Comparison of ENCODE assay signal across 1 cellular context in genomic region chr5:66144074-66144798, GRCh38.
TF ChIP-seq lines count a peak whose summit lies in the region.

SREK1 (plus strand) TSS chr5:66144300; CDS start chr5:66144377, 77 bp downstream.

TF ChIP-seq in HepG2, 621 proteins besides CTCF, POLR2A, EP300 and RAD21 (continued from another document and continues in another):
- peak; percentile 83 for TF ChIP-seq UBTF (CRISPR knock-in tag; IDR thresholded peaks at IDR 0.05)
- peak; percentile 86; the same call in 1 of the 2 replicates for TF ChIP-seq ZNF780A (CRISPR knock-in tag; IDR thresholded peaks at IDR 0.05)
- peak; percentile 77 for TF ChIP-seq THAP11 (CRISPR knock-in tag; IDR thresholded peaks at IDR 0.05)
- TF ChIP-seq SRSF1 (optimal IDR thresholded peaks at IDR 0.05; ENCODE audit: low read depth, low read length): peak; percentile 93
- TF ChIP-seq, protein P1, sequence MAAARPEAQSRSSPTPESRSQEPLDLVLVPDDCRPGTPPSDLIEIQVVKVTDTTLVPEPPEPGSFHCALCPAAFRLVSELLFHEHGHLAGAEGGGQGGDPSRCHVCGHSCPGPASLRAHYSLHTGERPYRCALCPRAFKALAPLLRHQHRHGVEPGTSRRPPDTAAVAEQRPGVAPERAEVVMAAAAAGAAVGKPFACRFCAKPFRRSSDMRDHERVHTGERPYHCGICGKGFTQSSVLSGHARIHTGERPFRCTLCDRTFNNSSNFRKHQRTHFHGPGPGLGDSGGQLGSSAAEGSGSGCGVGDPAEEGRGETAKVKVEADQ (CRISPR knock-in tag; IDR thresholded peaks at IDR 0.05; ENCODE audit: borderline replicate concordance): peak; percentile 40; the same call in 1 of the 2 replicates
- peak in 1 of 2 experiments; percentile 66; a peak in 2 of 4 replicates for TF ChIP-seq ATF4 (CRISPR knock-in tag; IDR thresholded peaks at IDR 0.05)
- TF ChIP-seq MTA1 (CRISPR knock-in tag; IDR thresholded peaks at IDR 0.05; ENCODE audit: borderline replicate concordance): peak; percentile 50; the same call in 1 of the 2 replicates
- peak; percentile 60; the same call in 1 of the 2 replicates for TF ChIP-seq TMF1 (CRISPR knock-in tag; IDR thresholded peaks at IDR 0.05; ENCODE audit: low read depth)
- peak; percentile 92 for TF ChIP-seq ETV5 (CRISPR knock-in tag; IDR thresholded peaks at IDR 0.05; ENCODE audit: borderline replicate concordance)
- no peak for TF ChIP-seq RXRB (CRISPR knock-in tag; IDR thresholded peaks at IDR 0.05; ENCODE audit: borderline replicate concordance)
- no peak for TF ChIP-seq ZNF530 (CRISPR knock-in tag; IDR thresholded peaks at IDR 0.05; ENCODE audit: low read depth)
- 0 out of 2 replicates have a peak, but pooled peaks have one; percentile 30 for TF ChIP-seq ZNF704 (CRISPR knock-in tag; IDR thresholded peaks at IDR 0.05; ENCODE audit: borderline replicate concordance)
- no peak for TF ChIP-seq ZNF17 (CRISPR knock-in tag; IDR thresholded peaks at IDR 0.05)
- no peak for TF ChIP-seq ZNF207 (IDR thresholded peaks at IDR 0.05; ENCODE audit: borderline replicate concordance)
- TF ChIP-seq, protein P2, sequence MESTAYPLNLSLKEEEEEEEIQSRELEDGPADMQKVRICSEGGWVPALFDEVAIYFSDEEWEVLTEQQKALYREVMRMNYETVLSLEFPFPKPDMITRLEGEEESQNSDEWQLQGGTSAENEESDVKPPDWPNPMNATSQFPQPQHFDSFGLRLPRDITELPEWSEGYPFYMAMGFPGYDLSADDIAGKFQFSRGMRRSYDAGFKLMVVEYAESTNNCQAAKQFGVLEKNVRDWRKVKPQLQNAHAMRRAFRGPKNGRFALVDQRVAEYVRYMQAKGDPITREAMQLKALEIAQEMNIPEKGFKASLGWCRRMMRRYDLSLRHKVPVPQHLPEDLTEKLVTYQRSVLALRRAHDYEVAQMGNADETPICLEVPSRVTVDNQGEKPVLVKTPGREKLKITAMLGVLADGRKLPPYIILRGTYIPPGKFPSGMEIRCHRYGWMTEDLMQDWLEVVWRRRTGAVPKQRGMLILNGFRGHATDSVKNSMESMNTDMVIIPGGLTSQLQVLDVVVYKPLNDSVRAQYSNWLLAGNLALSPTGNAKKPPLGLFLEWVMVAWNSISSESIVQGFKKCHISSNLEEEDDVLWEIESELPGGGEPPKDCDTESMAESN (CRISPR knock-in tag; conservative IDR thresholded peaks at IDR 0.05): peak; percentile 63
- TF ChIP-seq ZBTB40 (IDR thresholded peaks at IDR 0.05): no peak
- peak; percentile 53 for TF ChIP-seq ZBTB40 (CRISPR knock-in tag; IDR thresholded peaks at IDR 0.05)
- TF ChIP-seq EEA1 (CRISPR knock-in tag; IDR thresholded peaks at IDR 0.05; ENCODE audit: borderline replicate concordance): peak; percentile 65; the same call in 1 of the 2 replicates
- TF ChIP-seq ZNF598 (CRISPR knock-in tag; IDR thresholded peaks at IDR 0.05; ENCODE audit: borderline replicate concordance): peak; percentile 56; the same call in 1 of the 2 replicates
- TF ChIP-seq KLF13 (CRISPR knock-in tag; IDR thresholded peaks at IDR 0.05): no peak; the same call in 1 of the 2 replicates
- TF ChIP-seq KDM5A (IDR thresholded peaks at IDR 0.05; ENCODE audit: borderline replicate concordance, low read length): peak; percentile 84
- TF ChIP-seq HDAC1 (CRISPR knock-in tag; IDR thresholded peaks at IDR 0.05): peak; percentile 87
- peak; percentile 72; the same call in 1 of the 2 replicates for TF ChIP-seq ZNF414 (CRISPR knock-in tag; IDR thresholded peaks at IDR 0.05)
- TF ChIP-seq ZNF501 (CRISPR knock-in tag; IDR thresholded peaks at IDR 0.05): peak; percentile 95; the same call in 1 of the 2 replicates
- TF ChIP-seq U2AF2 (IDR thresholded peaks at IDR 0.05; ENCODE audit: low read depth, low read length): peak; percentile 75; the same call in 1 of the 2 replicates
- no peak for TF ChIP-seq FOXK2 (IDR thresholded peaks at IDR 0.05)
- no peak for TF ChIP-seq PCBP2 (optimal IDR thresholded peaks at IDR 0.05; ENCODE audit: low read depth, low read length, poor library complexity, severe bottlenecking)
- peak; percentile 31; the same call in 1 of the 2 replicates for TF ChIP-seq FOXA3 (CRISPR knock-in tag; IDR thresholded peaks at IDR 0.05)
- TF ChIP-seq, protein P3, sequence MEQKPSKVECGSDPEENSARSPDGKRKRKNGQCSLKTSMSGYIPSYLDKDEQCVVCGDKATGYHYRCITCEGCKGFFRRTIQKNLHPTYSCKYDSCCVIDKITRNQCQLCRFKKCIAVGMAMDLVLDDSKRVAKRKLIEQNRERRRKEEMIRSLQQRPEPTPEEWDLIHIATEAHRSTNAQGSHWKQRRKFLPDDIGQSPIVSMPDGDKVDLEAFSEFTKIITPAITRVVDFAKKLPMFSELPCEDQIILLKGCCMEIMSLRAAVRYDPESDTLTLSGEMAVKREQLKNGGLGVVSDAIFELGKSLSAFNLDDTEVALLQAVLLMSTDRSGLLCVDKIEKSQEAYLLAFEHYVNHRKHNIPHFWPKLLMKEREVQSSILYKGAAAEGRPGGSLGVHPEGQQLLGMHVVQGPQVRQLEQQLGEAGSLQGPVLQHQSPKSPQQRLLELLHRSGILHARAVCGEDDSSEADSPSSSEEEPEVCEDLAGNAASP (CRISPR knock-in tag; IDR thresholded peaks at IDR 0.05; ENCODE audit: borderline replicate concordance): no peak
- TF ChIP-seq ZNF331 (CRISPR knock-in tag; IDR thresholded peaks at IDR 0.05): no peak; the same call in 1 of the 2 replicates
- peak; percentile 52; the same call in 1 of the 2 replicates for TF ChIP-seq RFXAP (CRISPR knock-in tag; IDR thresholded peaks at IDR 0.05; ENCODE audit: borderline replicate concordance)
- peak; percentile 48; the same call in 1 of the 2 replicates for TF ChIP-seq ZNF891 (CRISPR knock-in tag; IDR thresholded peaks at IDR 0.05)
- peak; percentile 96 for TF ChIP-seq KMT2B (CRISPR knock-in tag; IDR thresholded peaks at IDR 0.05)
- 0 out of 2 replicates have a peak, but pooled peaks have one; percentile 1 for TF ChIP-seq ZNF652 (CRISPR knock-in tag; IDR thresholded peaks at IDR 0.05; ENCODE audit: borderline replicate concordance, low read depth)
- TF ChIP-seq SAP130 (CRISPR knock-in tag; IDR thresholded peaks at IDR 0.05; ENCODE audit: low read depth): peak; percentile 86
- peak; percentile 32; the same call in 1 of the 2 replicates for TF ChIP-seq FOXO1 (CRISPR knock-in tag; IDR thresholded peaks at IDR 0.05)
- TF ChIP-seq ELF4 (CRISPR knock-in tag; IDR thresholded peaks at IDR 0.05; ENCODE audit: borderline replicate concordance): no peak
- TF ChIP-seq ZFP82 (CRISPR knock-in tag; IDR thresholded peaks at IDR 0.05; ENCODE audit: borderline replicate concordance): peak; percentile 90; the same call in 1 of the 2 replicates
- TF ChIP-seq, protein P4, sequence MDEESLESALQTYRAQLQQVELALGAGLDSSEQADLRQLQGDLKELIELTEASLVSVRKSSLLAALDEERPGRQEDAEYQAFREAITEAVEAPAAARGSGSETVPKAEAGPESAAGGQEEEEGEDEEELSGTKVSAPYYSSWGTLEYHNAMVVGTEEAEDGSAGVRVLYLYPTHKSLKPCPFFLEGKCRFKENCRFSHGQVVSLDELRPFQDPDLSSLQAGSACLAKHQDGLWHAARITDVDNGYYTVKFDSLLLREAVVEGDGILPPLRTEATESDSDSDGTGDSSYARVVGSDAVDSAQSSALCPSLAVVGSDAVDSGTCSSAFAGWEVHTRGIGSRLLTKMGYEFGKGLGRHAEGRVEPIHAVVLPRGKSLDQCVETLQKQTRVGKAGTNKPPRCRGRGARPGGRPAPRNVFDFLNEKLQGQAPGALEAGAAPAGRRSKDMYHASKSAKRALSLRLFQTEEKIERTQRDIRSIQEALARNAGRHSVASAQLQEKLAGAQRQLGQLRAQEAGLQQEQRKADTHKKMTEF (CRISPR knock-in tag; IDR thresholded peaks at IDR 0.05): peak; percentile 77
- TF ChIP-seq BRD4 (CRISPR knock-in tag; IDR thresholded peaks at IDR 0.05): no peak; the same call in none of the 2 replicates
- TF ChIP-seq ZNF792 (CRISPR knock-in tag; IDR thresholded peaks at IDR 0.05): no peak
- TF ChIP-seq ZBTB38 (CRISPR knock-in tag; IDR thresholded peaks at IDR 0.05): peak; percentile 87
